9 cellular contexts compared by ENCODE assay signal in the genomic region with DNA sequence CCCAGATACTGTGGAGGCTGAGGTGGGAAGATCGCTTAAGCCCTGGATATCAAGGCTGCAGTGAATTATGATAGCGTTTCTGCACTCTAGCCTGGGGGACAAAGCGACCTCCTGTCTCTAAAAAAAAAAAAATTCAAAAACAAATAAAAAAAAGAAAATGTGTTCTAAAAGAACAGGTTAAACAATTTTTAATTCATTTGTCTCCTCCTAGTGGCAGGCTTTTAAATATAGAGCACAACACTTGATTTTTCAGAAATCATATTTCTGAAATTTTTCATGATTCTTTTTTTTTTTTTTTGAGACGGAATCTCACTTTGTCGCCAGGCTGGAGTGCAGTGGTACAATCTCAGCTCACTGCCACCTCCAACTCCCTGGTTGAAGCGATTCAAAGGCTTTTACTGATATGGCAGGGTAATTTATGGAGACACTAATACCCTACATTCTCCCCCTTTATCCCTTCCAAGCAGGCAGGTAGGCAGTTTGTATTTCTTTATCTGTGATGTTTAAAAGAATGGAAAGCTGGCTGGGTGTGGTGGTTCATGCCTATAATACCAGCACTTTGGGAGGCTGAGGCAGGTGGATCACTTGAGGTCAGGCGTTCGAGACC. TPM values are rescaled to one million over a fixed set of nuclear protein-coding genes. Genes with fewer than 3 reads are reported as not detected.
A peak's percentile ranks its signal among the peaks of the same experiment; 100 is the strongest.
DNase-seq lines count a peak whose midpoint lies in the region; ATAC-seq, FAIRE-seq and TF ChIP-seq lines count a peak whose summit lies in the region.
"Had no signal": no experiment of that assay in that cellular context is flagged by ENCODE, and none has a peak within 500 bp of the region (broad histone marks: within the 10 kb centered on the region; RNA-seq: fewer than 3 reads in every experiment).

No MANE protein-coding gene starts in this region.

- peak; percentile 75 for TF ChIP-seq RAD21 in neural cell (conservative IDR thresholded peaks at IDR 0.05)

- FAIRE-seq in G401.6 (lab: Jason Lieb, UNC) (peak; percentile 79), GM19239 (lab: Jason Lieb, UNC) (no peak)

- no peak overlapping the region for H3K27ac ChIP-seq in neural cell (ENCODE audit: low read length)
- H3K27ac ChIP-seq: SJSA1 had no signal

- H3K79me2 ChIP-seq in neural cell (replicated peaks; ENCODE audit: insufficient read depth, low read length) = no peaks in the 10 kb centered on the region

- H3K9me2 ChIP-seq in neural cell (ENCODE audit: insufficient read depth, low read length) = no peaks in the 10 kb centered on the region

- H2AFZ ChIP-seq in neural cell (ENCODE audit: low read depth, low read length) = no peak overlapping the region

- no peaks in the 10 kb centered on the region for H3K9me3 ChIP-seq in neural cell (ENCODE audit: low read length)
- H3K9me3 ChIP-seq: SJSA1 had no signal

- H3K4me3 ChIP-seq in NB4 (ENCODE audit: low read depth, low read length) = no peak overlapping the region
- no peak overlapping the region for H3K4me3 ChIP-seq in neural cell (ENCODE audit: low read length)
- H3K4me3 ChIP-seq: SJSA1 had no signal

- DNase-seq in NB4 (ENCODE audit: low read depth) (peak; percentile 58), cerebellum (ENCODE audit: low spot score) (peak; percentile 10), GM19239 (ENCODE audit: insufficient read length, low spot score) (no peak), NCI-H128 (lab: John Stamatoyannopoulos, UW; ENCODE audit: unreplicated experiment) (no peak)

- no peaks in the 10 kb centered on the region for H4K20me1 ChIP-seq in neural cell (ENCODE audit: insufficient read depth)

- H3K9ac ChIP-seq in neural cell (ENCODE audit: low read length) = no peak overlapping the region

- no peak overlapping the region for H3K4me2 ChIP-seq in neural cell (ENCODE audit: low read length)

- no peak for TF ChIP-seq CTCF in NB4 (IDR thresholded peaks at IDR 0.05; ENCODE audit: low read depth, low read length)
- TF ChIP-seq CTCF in neural cell (IDR thresholded peaks at IDR 0.05; ENCODE audit: poor library complexity, severe bottlenecking) = peak; percentile 73

- H3F3A ChIP-seq in neural cell (ENCODE audit: insufficient read depth, low read length, poor library complexity, severe bottlenecking) = no peaks in the 10 kb centered on the region

- H3K36me3 ChIP-seq in neural cell (ENCODE audit: insufficient read depth, low read length) = no peaks in the 10 kb centered on the region
- H3K36me3 ChIP-seq: SJSA1 had no signal

- no peak for TF ChIP-seq POLR2A in NB4 (IDR thresholded peaks at IDR 0.05; ENCODE audit: extremely low read depth, insufficient read length)

- no peaks in the 10 kb centered on the region for H3K27me3 ChIP-seq in neural cell (ENCODE audit: insufficient read depth, low read depth, low read length)
- H3K27me3 ChIP-seq: SJSA1 had no signal

- ATAC-seq in activated CD4-positive, CD25-positive, alpha-beta regulatory T cell treated with anti-CD3 and anti-CD28 coated beads, Interleukin-2, amount 50 U/mL, for 24 hours = no peak
- ATAC-seq in HG02571 (IDR thresholded peaks at IDR 0.05; ENCODE audit: unreplicated experiment) = no peak

- no peak for TF ChIP-seq EP300 in neural cell (conservative IDR thresholded peaks at IDR 0.05; ENCODE audit: poor library complexity, severe bottlenecking)

TF ChIP-seq in neural cell, 6 proteins besides CTCF, POLR2A, EP300 and RAD21:
- TF ChIP-seq POLR2AphosphoS5 (IDR thresholded peaks at IDR 0.05) = no peak
- peak; percentile 79 for TF ChIP-seq SMC3 (conservative IDR thresholded peaks at IDR 0.05; ENCODE audit: poor library complexity)

RNA-seq across cellular contexts. Expression of a gene that starts 8.7 kb away (rescaled TPM):
- 30.2 TPM for total RNA-seq in cerebellum
- 77.8 and 96.2 TPM in 2 replicates for polyA plus RNA-seq in neural cell
- polyA minus RNA-seq in neural cell = 44.1 and 55.3 TPM in 2 replicates

RNA-seq across cellular contexts. Expression of a gene that starts 32.1 kb away (rescaled TPM):
- 13.6 TPM for total RNA-seq in cerebellum
- 16.1 TPM in 2 replicates for polyA plus RNA-seq in neural cell
- polyA minus RNA-seq in neural cell = 14.9 and 17.7 TPM in 2 replicates

Comparison
In these comparisons a context has a peak if more than half of its experiments do, and no peak if none do; other contexts are left out.
1. DNase-seq: peak in NB4 (single experiment) and cerebellum (single experiment); none in GM19239 (single experiment) and NCI-H128 (single experiment).